In the genomic region with DNA sequence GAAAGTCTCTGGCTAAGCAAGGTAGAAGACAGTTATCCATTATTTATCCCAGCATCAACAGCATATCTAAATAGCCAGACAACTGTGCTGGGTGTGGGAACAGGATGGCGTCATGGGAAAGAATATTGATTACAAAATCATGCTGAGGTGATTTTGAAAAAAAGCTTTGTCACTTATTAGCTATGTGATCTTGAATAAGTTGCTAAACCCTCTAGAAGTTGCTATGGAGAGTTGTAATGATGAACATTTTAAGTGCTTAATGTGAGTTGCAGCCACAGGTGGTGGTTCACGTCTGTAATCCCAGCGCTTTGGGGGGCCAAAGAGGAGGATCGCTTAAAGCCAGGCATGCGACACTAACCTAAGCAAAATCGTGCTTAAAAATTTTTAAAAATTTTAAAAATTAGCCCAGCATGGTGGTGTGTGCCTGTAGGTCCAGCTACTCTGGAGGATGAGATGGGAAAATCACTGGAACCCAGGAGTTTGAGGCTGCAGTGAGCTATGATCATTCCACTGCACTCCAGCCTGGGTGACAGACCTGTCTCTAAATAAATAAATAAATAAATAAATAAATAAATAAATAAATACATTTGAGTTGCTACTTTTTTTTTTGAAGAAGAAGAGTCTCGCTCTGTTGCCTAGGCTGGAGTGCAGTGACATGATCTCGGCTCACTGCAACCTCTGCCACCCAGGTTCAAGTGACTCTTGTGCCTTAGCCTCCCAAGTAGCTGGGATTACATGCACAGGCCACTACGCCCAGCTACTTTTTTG, we compare ENCODE assay signal across 23 cellular contexts. TPM values are rescaled to one million over a fixed set of nuclear protein-coding genes. Genes with fewer than 3 reads are reported as not detected.
DNase-seq lines count a peak whose midpoint lies in the region; ATAC-seq and FAIRE-seq lines count a peak whose summit lies in the region.
"Had no signal": no experiment of that assay in that cellular context is flagged by ENCODE, and none has a peak within 500 bp of the region (broad histone marks: within the 10 kb centered on the region; RNA-seq: fewer than 3 reads in every experiment).

No MANE protein-coding gene starts in this region.

- no peak for ATAC-seq in HG03457 (IDR thresholded peaks at IDR 0.05; ENCODE audit: unreplicated experiment)
- ATAC-seq in HG03108 (IDR thresholded peaks at IDR 0.05; ENCODE audit: unreplicated experiment) = no peak
- ATAC-seq: Panc1 had no signal

- H3F3A ChIP-seq in GM23248 (ENCODE audit: insufficient read depth) = peaks cover 47% of the 10 kb centered on the region

- no peak for FAIRE-seq in small intestine (lab: Jason Lieb, UNC)

- H3K4me3 ChIP-seq in GM23248 (no peak overlapping the region), SJCRH30 (no peak overlapping the region), small intestine (ENCODE audit: low read depth in 1 of 2, low read length in 2 of 2) (no peak overlapping the region)
- H3K4me3 ChIP-seq: SJSA1 had no signal

- H3K27me3 ChIP-seq in GM23248 (replicated peaks; ENCODE audit: insufficient read depth) (no peaks in the 10 kb centered on the region), SJCRH30 (no peaks in the 10 kb centered on the region), small intestine (ENCODE audit: control insufficient read depth in 2 of 2, insufficient read depth in 2 of 2, low read length in 2 of 2) (no peaks in the 10 kb centered on the region)
- H3K27me3 ChIP-seq: SJSA1 had no signal

- H3K27ac ChIP-seq in GM23248 (no peak overlapping the region), SJCRH30 (peak overlapping the region; percentile 44), small intestine (ENCODE audit: low read depth in 1 of 2, low read length in 1 of 2) (no peak overlapping the region)
- H3K27ac ChIP-seq: C4-2B, HL-60 had no signal

- H3K36me3 ChIP-seq in GM23248 (ENCODE audit: low read depth) = peaks cover 12% of the 10 kb centered on the region
- peaks cover 7% of the 10 kb centered on the region; the same call in 1 of the 2 replicates for H3K36me3 ChIP-seq in SJCRH30
- peaks cover 3 to 4% of the 10 kb centered on the region in 2 donors for H3K36me3 ChIP-seq in small intestine (ENCODE audit: control insufficient read depth in 2 of 2, insufficient read depth in 2 of 2, low read length in 2 of 2)

- no peak overlapping the region for H3K4me2 ChIP-seq in GM23248 (ENCODE audit: unreplicated experiment)

- no peaks in the 10 kb centered on the region for H3K79me2 ChIP-seq in GM23248 (ENCODE audit: insufficient read depth)

- DNase-seq in GM23248 = peak; percentile 15
- peak; percentile 47 to 56 for DNase-seq in SJCRH30
- peak; percentile 25 for DNase-seq in kidney tubule cell (ENCODE audit: low spot score)
- DNase-seq in small intestine = peak; percentile 18
- no peak for DNase-seq in NCI-H1930 (lab: John Stamatoyannopoulos, UW)
- no peak for DNase-seq in T-helper 2 cell
- DNase-seq: CD8-positive, alpha-beta memory T cell; GDM1; H7; KG1; NCI-H1092; NCI-H1436; NCI-H2029 treated with DMSO at 0.1 percent for 48 hours; NCI-H345; NCI-H524; NCI-H774; NK-92 treated with Interleukin-12 subunit alpha and Interleukin-12 subunit beta, amount 100 ng/mL, for 24 hours had no signal

- in situ Hi-C loops in GM23248 (cut with MboI) = no loop called here

- no peaks in the 10 kb centered on the region for H4K20me1 ChIP-seq in GM23248 (ENCODE audit: insufficient read depth)

- H3K4me1 ChIP-seq in GM23248 (ENCODE audit: insufficient read depth) (peaks cover 64% of the 10 kb centered on the region), SJCRH30 (peaks cover 24% of the 10 kb centered on the region), small intestine (ENCODE audit: control insufficient read depth in 2 of 2, insufficient read depth in 1 of 2, low read depth in 1 of 2, low read length in 1 of 2) (no peaks in the 10 kb centered on the region)

- no peak overlapping the region for H2AFZ ChIP-seq in GM23248

- WGBS in GM23248 (ENCODE audit: low coverage in 1 of 2, low lambda C conversion rate in 2 of 2, missing lambda C conversion rate in 2 of 2), 2 experiments = 93 to 95% methylated on average over 9 of the region's 9 CpGs
- 87 to 91% (median 90%) methylated on average over 9 of the region's 9 CpGs for WGBS in small intestine, 3 donors

- H3K9me3 ChIP-seq in GM23248 (ENCODE audit: low read depth) = no peaks in the 10 kb centered on the region
- no peaks in the 10 kb centered on the region for H3K9me3 ChIP-seq in SJCRH30 (replicated peaks)
- no peaks in the 10 kb centered on the region for H3K9me3 ChIP-seq in small intestine (ENCODE audit: control insufficient read depth, low read depth)
- H3K9me3 ChIP-seq: SJSA1 had no signal

- H3K9me2 ChIP-seq in GM23248 (ENCODE audit: insufficient read depth) = no peaks in the 10 kb centered on the region

- no peak overlapping the region for H3K9ac ChIP-seq in GM23248

RNA-seq across cellular contexts. Expression of gene WNT2B, which starts 33.6 kb away (rescaled TPM):
- 0.13 and 2.1 TPM in 2 replicates for total RNA-seq in GM23248 (2014; rRNA removed; shearing (Covaris generic))
- polyA plus RNA-seq in GM23248 (2016; fragmentation: Nextera tagmentation; extraction: Ambion mirVana) = 0.43 and 0.61 TPM in 2 replicates
- total RNA-seq in SJCRH30 (2014; rRNA removed; shearing (Covaris generic)) = 0.15 and 0.28 TPM in 2 replicates
- 1 to 10 TPM; 1.6 to 3.6 (median 3.6) TPM for polyA plus RNA-seq in small intestine

Comparison
In these comparisons a context has a peak if more than half of its experiments do, and no peak if none do; other contexts are left out.
1. DNase-seq: peak in GM23248 (single experiment), SJCRH30 (2 of 2), kidney tubule cell (single experiment) and small intestine (single experiment); none in NCI-H1930 (0 of 2) and T-helper 2 cell (0 of 5).